Comparison of ENCODE assay signal across 10 cellular contexts in genomic region chr10:43965033-43965917, GRCh38.
DNase-seq lines count a peak whose midpoint lies in the region; ATAC-seq and TF ChIP-seq lines count a peak whose summit lies in the region.
"Had no signal": no experiment of that assay in that cellular context is flagged by ENCODE, and none has a peak within 500 bp of the region (broad histone marks: within the 10 kb centered on the region; RNA-seq: fewer than 3 reads in every experiment).

No MANE protein-coding gene starts in this region.

- peak overlapping the region; percentile 24 for H3K27ac ChIP-seq in vagina
- no peak overlapping the region for H3K27ac ChIP-seq in CD4-positive, alpha-beta T cell (ENCODE audit: low read depth, low read length)

- intact Hi-C loops in activated CD4-positive, alpha-beta memory T cell treated with anti-CD3 and anti-CD28 coated beads for 36 hours (cut with micrococcal nuclease), result no loop called here
- intact Hi-C loops in vagina (cut with DNase I), result loop anchor here (10.0 kb wide), 1 partner anchor 50 kb away; no protein-coding TSS in a partner anchor
- intact Hi-C loops in CD4-positive, alpha-beta T cell (cut with DNase I, micrococcal nuclease), result no loop called here

- DNase-seq in activated CD4-positive, alpha-beta memory T cell treated with anti-CD3 and anti-CD28 coated beads, Interleukin-2, amount 10 ng/mL, durations not matched to agents 7 days and 5 days, result peak; percentile 13
- DNase-seq in activated CD4-positive, alpha-beta memory T cell treated with anti-CD3 and anti-CD28 coated beads for 36 hours, result no peak
- DNase-seq in RPMI7951 (ENCODE audit: low read depth) (peak; percentile 95), hepatic stellate cell (ENCODE audit: low spot score) (peak; percentile 73), vagina (ENCODE audit: extremely low spot score in 2 of 2) (peak in 1 of 2 donors; percentile 84), NCI-H526 treated with DMSO at 0.1 percent for 48 hours (lab: John Stamatoyannopoulos, UW) (no peak)
- DNase-seq in CD4-positive, alpha-beta T cell, result no peak
- no peak for DNase-seq in stimulated activated naive CD4-positive, alpha-beta T cell (lab: John Stamatoyannopoulos, UW)
- DNase-seq: central memory CD4-positive, alpha-beta T cell; stimulated activated CD4-positive, alpha-beta T cell treated with anti-CD3 and anti-CD28 coated beads, Interleukin-4, amount 100 ng/mL, for 4 hours had no signal

- no peak overlapping the region for H3K4me3 ChIP-seq in vagina

- ATAC-seq in CD4-positive, alpha-beta T cell (ENCODE audit: poor library complexity), result no peak

- peaks cover 34% of the 10 kb centered on the region for H3K4me1 ChIP-seq in vagina

- no peak for TF ChIP-seq POLR2A in vagina (IDR thresholded peaks at IDR 0.05)

- no peaks in the 10 kb centered on the region for H3K36me3 ChIP-seq in vagina

- H3K4me1 Mint-ChIP-seq in activated CD4-positive, alpha-beta memory T cell treated with anti-CD3 and anti-CD28 coated beads, Interleukin-2, amount 10 ng/mL, durations not matched to agents 7 days and 5 days, result peaks cover 6% of the 10 kb centered on the region
- peaks cover 4% of the 10 kb centered on the region for H3K4me1 Mint-ChIP-seq in activated CD4-positive, alpha-beta memory T cell treated with anti-CD3 and anti-CD28 coated beads for 36 hours (ENCODE audit: low read depth)
- H3K4me1 Mint-ChIP-seq in CD4-positive, alpha-beta T cell (ENCODE audit: low read depth), result no peaks in the 10 kb centered on the region

- no peaks in the 10 kb centered on the region for H3K36me3 Mint-ChIP-seq in activated CD4-positive, alpha-beta memory T cell treated with anti-CD3 and anti-CD28 coated beads, Interleukin-2, amount 10 ng/mL, durations not matched to agents 7 days and 5 days (ENCODE audit: low read depth)
- H3K36me3 Mint-ChIP-seq in activated CD4-positive, alpha-beta memory T cell treated with anti-CD3 and anti-CD28 coated beads for 36 hours, result no peaks in the 10 kb centered on the region
- H3K36me3 Mint-ChIP-seq in CD4-positive, alpha-beta T cell (ENCODE audit: low read depth), result no peaks in the 10 kb centered on the region

- TF ChIP-seq CTCF in vagina (IDR thresholded peaks at IDR 0.05), result no peak
- TF ChIP-seq CTCF in CD4-positive, alpha-beta T cell (IDR thresholded peaks at IDR 0.05), result no peak

- H3K27me3 Mint-ChIP-seq in activated CD4-positive, alpha-beta memory T cell treated with anti-CD3 and anti-CD28 coated beads, Interleukin-2, amount 10 ng/mL, durations not matched to agents 7 days and 5 days, result peaks cover 28% of the 10 kb centered on the region
- peaks cover 5% of the 10 kb centered on the region for H3K27me3 Mint-ChIP-seq in activated CD4-positive, alpha-beta memory T cell treated with anti-CD3 and anti-CD28 coated beads for 36 hours
- peaks cover 8% of the 10 kb centered on the region for H3K27me3 Mint-ChIP-seq in CD4-positive, alpha-beta T cell

- H3K9me3 Mint-ChIP-seq in activated CD4-positive, alpha-beta memory T cell treated with anti-CD3 and anti-CD28 coated beads, Interleukin-2, amount 10 ng/mL, durations not matched to agents 7 days and 5 days, result no peaks in the 10 kb centered on the region
- no peaks in the 10 kb centered on the region for H3K9me3 Mint-ChIP-seq in activated CD4-positive, alpha-beta memory T cell treated with anti-CD3 and anti-CD28 coated beads for 36 hours
- no peaks in the 10 kb centered on the region for H3K9me3 Mint-ChIP-seq in CD4-positive, alpha-beta T cell

- POLR2A ChIA-PET in activated CD4-positive, alpha-beta memory T cell treated with anti-CD3 and anti-CD28 coated beads, Interleukin-2, amount 10 ng/mL, durations not matched to agents 7 days and 5 days (lab: Charles Lee), result no interaction called here
- POLR2A ChIA-PET in activated CD4-positive, alpha-beta memory T cell treated with anti-CD3 and anti-CD28 coated beads for 36 hours (lab: Charles Lee), result no interaction called here
- POLR2A ChIA-PET in CD4-positive, alpha-beta T cell (lab: Charles Lee), result no interaction called here

- H3K27ac Mint-ChIP-seq in activated CD4-positive, alpha-beta memory T cell treated with anti-CD3 and anti-CD28 coated beads, Interleukin-2, amount 10 ng/mL, durations not matched to agents 7 days and 5 days, result no peak overlapping the region
- no peak overlapping the region for H3K27ac Mint-ChIP-seq in activated CD4-positive, alpha-beta memory T cell treated with anti-CD3 and anti-CD28 coated beads for 36 hours
- no peak overlapping the region for H3K27ac Mint-ChIP-seq in CD4-positive, alpha-beta T cell

- no peaks in the 10 kb centered on the region for H3K27me3 ChIP-seq in vagina
- H3K27me3 ChIP-seq in CD4-positive, alpha-beta T cell (ENCODE audit: control insufficient read depth, insufficient read depth, low read length), result no peaks in the 10 kb centered on the region

- H3K4me3 Mint-ChIP-seq in activated CD4-positive, alpha-beta memory T cell treated with anti-CD3 and anti-CD28 coated beads, Interleukin-2, amount 10 ng/mL, durations not matched to agents 7 days and 5 days, result no peak overlapping the region
- H3K4me3 Mint-ChIP-seq in activated CD4-positive, alpha-beta memory T cell treated with anti-CD3 and anti-CD28 coated beads for 36 hours, result no peak overlapping the region
- H3K4me3 Mint-ChIP-seq in CD4-positive, alpha-beta T cell, result no peak overlapping the region

- H3K9me3 ChIP-seq in vagina, result no peaks in the 10 kb centered on the region
- H3K9me3 ChIP-seq in CD4-positive, alpha-beta T cell (ENCODE audit: control insufficient read depth, low read length), result no peaks in the 10 kb centered on the region

- CTCF ChIA-PET in activated CD4-positive, alpha-beta memory T cell treated with anti-CD3 and anti-CD28 coated beads, Interleukin-2, amount 10 ng/mL, durations not matched to agents 7 days and 5 days (lab: Charles Lee), result no interaction called here
- CTCF ChIA-PET in activated CD4-positive, alpha-beta memory T cell treated with anti-CD3 and anti-CD28 coated beads for 36 hours (lab: Charles Lee), result no interaction called here
- CTCF ChIA-PET in CD4-positive, alpha-beta T cell (lab: Charles Lee), result no interaction called here

Comparison
In these comparisons a context has a peak if more than half of its experiments do, and no peak if none do; other contexts are left out.
1. DNase-seq: peak in activated CD4-positive, alpha-beta memory T cell treated with anti-CD3 and anti-CD28 coated beads, Interleukin-2, amount 10 ng/mL, durations not matched to agents 7 days and 5 days (single experiment), RPMI7951 (single experiment) and hepatic stellate cell (single experiment); none in activated CD4-positive, alpha-beta memory T cell treated with anti-CD3 and anti-CD28 coated beads for 36 hours (single experiment), NCI-H526 treated with DMSO at 0.1 percent for 48 hours (single experiment), CD4-positive, alpha-beta T cell (0 of 10) and stimulated activated naive CD4-positive, alpha-beta T cell (0 of 6).